ENCODE assay signal across 19 cellular contexts in the genomic region with DNA sequence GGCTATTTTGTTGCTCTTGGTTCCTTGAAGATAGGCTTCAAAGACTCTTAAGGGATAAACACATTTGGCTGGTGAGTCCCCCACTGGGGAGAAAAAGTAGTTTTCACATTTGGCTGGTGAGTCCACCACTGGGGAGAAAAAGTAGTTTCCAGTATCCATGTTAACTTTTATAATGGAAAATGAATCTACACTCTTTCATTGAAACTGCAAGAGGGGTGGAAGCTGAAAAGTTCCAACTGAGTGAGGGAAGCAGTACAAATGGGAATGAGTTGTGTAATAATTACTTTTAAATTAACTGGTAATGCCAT.
DNase-seq lines count a peak whose midpoint lies in the region; ATAC-seq and TF ChIP-seq lines count a peak whose summit lies in the region.
"Had no signal": no experiment of that assay in that cellular context is flagged by ENCODE, and none has a peak within 500 bp of the region (broad histone marks: within the 10 kb centered on the region; RNA-seq: fewer than 3 reads in every experiment).

No MANE protein-coding gene starts in this region.

- H3K27ac ChIP-seq in A673 (ENCODE audit: low read depth, low read length, poor library complexity, severe bottlenecking) (peak overlapping the region; percentile 50), epithelial cell of prostate (peak overlapping the region; percentile 82), adrenal gland (no peak overlapping the region)

- POLR2A ChIA-PET in A673 (lab: Charles Lee; ENCODE audit: low non-redundant PET): no interaction called here

- CTCF ChIA-PET in A673 (lab: Charles Lee) (interaction anchor here (0.6 kb wide), 1 partner anchor 21 kb away, joined by 3 read pairs; no protein-coding TSS in a partner anchor), Calu3 (lab: Charles Lee) (no interaction called here)

- no peak for ATAC-seq in T-helper 17 cell
- ATAC-seq: HCT116, Right ventricle myocardium inferior had no signal

- H3K4me1 ChIP-seq in A673 (ENCODE audit: insufficient read depth, low read length, poor library complexity, severe bottlenecking): peaks cover 26% of the 10 kb centered on the region
- peaks cover 0 to 7% of the 10 kb centered on the region in 2 donors for H3K4me1 ChIP-seq in adrenal gland (replicated peaks in 1 of 2)

- H3K9me3 ChIP-seq in A673 (ENCODE audit: low read depth, low read length, poor library complexity, severe bottlenecking) (no peaks in the 10 kb centered on the region), T-helper 17 cell (ENCODE audit: control insufficient read depth, low read length, poor library complexity, severe bottlenecking) (no peaks in the 10 kb centered on the region), adrenal gland (replicated peaks in 1 of 3) (no peaks in the 10 kb centered on the region)

- DNase-seq in A673 (ENCODE audit: low spot score) (no peak), Calu3 (no peak), T-helper 17 cell (no peak), epithelial cell of prostate (ENCODE audit: low read depth, low spot score) (no peak), NK-92 (lab: John Stamatoyannopoulos, UW; ENCODE audit: unreplicated experiment) (no peak), adrenal gland (no peak), inferior parietal cortex (ENCODE audit: extremely low spot score) (no peak)
- DNase-seq: GDM1; GOT3; KG1; NCI-H1436 treated with DMSO at 0.1 percent for 48 hours; NCI-H2029 treated with DMSO at 0.1 percent for 48 hours; NCI-H2171; NCI-H526; NK-92 treated with Interleukin-12 subunit alpha and Interleukin-12 subunit beta, amount 100 ng/mL, for 24 hours; SW 1271 had no signal

- TF ChIP-seq CTCF in A673 (conservative IDR thresholded peaks at IDR 0.05; ENCODE audit: low read depth, low read length) (no peak), Calu3 (IDR thresholded peaks at IDR 0.05; ENCODE audit: unreplicated experiment) (no peak), adrenal gland (IDR thresholded peaks at IDR 0.05) (no peak)

- H3K36me3 Mint-ChIP-seq in Calu3 (ENCODE audit: insufficient read depth, unreplicated experiment) (no peaks in the 10 kb centered on the region), T-helper 17 cell (ENCODE audit: low read depth) (peaks cover 11% of the 10 kb centered on the region)

- H3K9me3 Mint-ChIP-seq in Calu3 (ENCODE audit: low read depth, unreplicated experiment): no peaks in the 10 kb centered on the region

- H3K4me3 Mint-ChIP-seq in Calu3 (ENCODE audit: low read depth, unreplicated experiment) (no peak overlapping the region), T-helper 17 cell (no peak overlapping the region)
- H3K4me3 Mint-ChIP-seq: B cell had no signal

- H3K36me3 ChIP-seq in A673 (ENCODE audit: insufficient read depth, low read length, poor library complexity, severe bottlenecking) (no peaks in the 10 kb centered on the region), adrenal gland (replicated peaks in 1 of 2) (no peaks in the 10 kb centered on the region)

- BruUV-seq in A673 (replicated peaks; lab: Mats Ljungman, UMichigan) (no TSS peak), Calu3 (replicated peaks; lab: Mats Ljungman, UMichigan) (no TSS peak)

- H3K27me3 ChIP-seq in A673 (replicated peaks; ENCODE audit: insufficient read depth, low read depth, low read length, poor library complexity) (no peaks in the 10 kb centered on the region), adrenal gland (no peaks in the 10 kb centered on the region)

- H3K4me3 ChIP-seq in A673 (ENCODE audit: low read depth, low read length, poor library complexity, severe bottlenecking) (no peak overlapping the region), adrenal gland (no peak overlapping the region)

- H3K4me1 Mint-ChIP-seq in Calu3 (ENCODE audit: low read depth, unreplicated experiment) (peaks cover 9% of the 10 kb centered on the region), T-helper 17 cell (peaks cover 6% of the 10 kb centered on the region)
- H3K4me1 Mint-ChIP-seq: B cell had no signal

- H3K27me3 Mint-ChIP-seq in Calu3 (ENCODE audit: unreplicated experiment) (no peaks in the 10 kb centered on the region), T-helper 17 cell (no peaks in the 10 kb centered on the region)
- H3K27me3 Mint-ChIP-seq: B cell had no signal

- no peak for TF ChIP-seq POLR2A in adrenal gland (IDR thresholded peaks at IDR 0.05)

- intact Hi-C loops in A673 (cut with micrococcal nuclease; ENCODE audit: unreplicated experiment): no loop called here
- intact Hi-C loops in Calu3 (cut with micrococcal nuclease; ENCODE audit: unreplicated experiment): no loop called here
- intact Hi-C loops in adrenal gland (cut with DNase I): no loop called here

- H3K27ac Mint-ChIP-seq in Calu3 (ENCODE audit: unreplicated experiment) (peak overlapping the region; percentile 29), T-helper 17 cell (peak overlapping the region; percentile 39)
- H3K27ac Mint-ChIP-seq: B cell had no signal

Comparison
In these comparisons a context has a peak if more than half of its experiments do, and no peak if none do; other contexts are left out.
1. H3K27ac ChIP-seq: peak in A673 (single experiment) and epithelial cell of prostate (single experiment); none in adrenal gland (0 of 5).